In genomic region chr19:11265785-11266236, GRCh38 we compare ENCODE assay signal across 11 cellular contexts. TPM values are rescaled to one million over a fixed set of nuclear protein-coding genes. Genes with fewer than 3 reads are reported as not detected.
A peak's percentile ranks its signal among the peaks of the same experiment; 100 is the strongest.
DNase-seq lines count a peak whose midpoint lies in the region; ATAC-seq and TF ChIP-seq lines count a peak whose summit lies in the region.
"Had no signal": no experiment of that assay in that cellular context is flagged by ENCODE, and none has a peak within 500 bp of the region (broad histone marks: within the 10 kb centered on the region; RNA-seq: fewer than 3 reads in every experiment).

No MANE protein-coding gene starts in this region.

- no peaks in the 10 kb centered on the region for H3K79me2 ChIP-seq in osteoblast (ENCODE audit: insufficient read depth, low read length)

- H3K4me1 ChIP-seq in osteoblast (ENCODE audit: insufficient read depth, low read length) (no peaks in the 10 kb centered on the region), tibial artery (peaks cover 0 to 23% (median 10%) of the 10 kb centered on the region in 4 donors)

- no peak for TF ChIP-seq CTCF in osteoblast (IDR thresholded peaks at IDR 0.05; ENCODE audit: extremely low read depth, low read depth, low read length)
- TF ChIP-seq CTCF in tibial artery (IDR thresholded peaks at IDR 0.05): no peak

- H3K4me3 ChIP-seq in osteoblast (ENCODE audit: insufficient read depth, low read length) (no peak overlapping the region), tibial artery (no peak overlapping the region)

- H3K4me2 ChIP-seq in osteoblast (ENCODE audit: insufficient read depth, low read length): no peak overlapping the region

- H3K27ac ChIP-seq in epithelial cell of prostate (peak overlapping the region; percentile 71), osteoblast (ENCODE audit: low read depth, low read length) (no peak overlapping the region), tibial artery (no peak overlapping the region)

- no peak overlapping the region for H2AFZ ChIP-seq in osteoblast (ENCODE audit: low read length)

- ATAC-seq in HG02981 (IDR thresholded peaks at IDR 0.05; ENCODE audit: unreplicated experiment) (no peak), GM21723 (IDR thresholded peaks at IDR 0.05; ENCODE audit: unreplicated experiment) (no peak)

- H3K9me3 ChIP-seq in osteoblast (ENCODE audit: low read depth, low read length) (no peaks in the 10 kb centered on the region), tibial artery (no peaks in the 10 kb centered on the region)

- H3K27me3 ChIP-seq in osteoblast (ENCODE audit: insufficient read depth, low read length) (no peaks in the 10 kb centered on the region), tibial artery (no peaks in the 10 kb centered on the region)

- DNase-seq in DMS53 treated with DMSO at 0.1 percent for 48 hours (lab: John Stamatoyannopoulos, UW; ENCODE audit: unreplicated experiment): peak; percentile 83
- DNase-seq in NCI-H460 (ENCODE audit: extremely low read depth, low read depth): peak; percentile 38
- peak; percentile 74 for DNase-seq in epithelial cell of prostate (ENCODE audit: low read depth, low spot score)
- DNase-seq in osteoblast (ENCODE audit: insufficient read length, low spot score, missing footprints): peak; percentile 96
- no peak for DNase-seq in SK-N-DZ (ENCODE audit: low spot score)
- DNase-seq in tibial artery: no peak
- DNase-seq: glutamatergic neuron, NCI-H1436 had no signal

- intact Hi-C loops in tibial artery (cut with DNase I; ENCODE audit: low total_unique reads): no loop called here

- no peaks in the 10 kb centered on the region for H3K36me3 ChIP-seq in osteoblast (ENCODE audit: insufficient read depth, low read length)
- H3K36me3 ChIP-seq in tibial artery: no peaks in the 10 kb centered on the region

- no peaks in the 10 kb centered on the region for H4K20me1 ChIP-seq in osteoblast (ENCODE audit: insufficient read depth, low read length)

RNA-seq across cellular contexts. Expression of gene DOCK6, which starts 3.5 kb away (rescaled TPM):
- 13.9 and 15.1 TPM in 2 replicates for total RNA-seq in NCI-H460 (2014; rRNA removed; shearing (Covaris generic))
- polyA plus RNA-seq in NCI-H460 (2014; cell fraction: nucleus; rRNA removed): 19.9 and 26.8 TPM in 2 replicates
- 12.7 and 183 TPM in 2 replicates for total RNA-seq in osteoblast
- polyA plus RNA-seq in SK-N-DZ (2014; cell fraction: cytosol; rRNA removed): 0.43 and 1.2 TPM in 2 replicates
- polyA plus RNA-seq in SK-N-DZ (2014; cell fraction: nucleus; rRNA removed): 1.9 and 3.3 TPM in 2 replicates
- polyA plus RNA-seq: neural cell had no signal

RNA-seq across cellular contexts. Expression of gene ANGPTL8, which starts 26.4 kb away (rescaled TPM):
- total RNA-seq in NCI-H460 (2014; rRNA removed; shearing (Covaris generic)): not detected in 2 replicates
- polyA plus RNA-seq in NCI-H460 (2014; cell fraction: nucleus; rRNA removed): not detected in 2 replicates
- total RNA-seq in osteoblast: not detected in 2 replicates
- not detected in 2 replicates for polyA plus RNA-seq in SK-N-DZ (2014; cell fraction: cytosol; rRNA removed)
- not detected in 2 replicates for polyA plus RNA-seq in SK-N-DZ (2014; cell fraction: nucleus; rRNA removed)
- polyA plus RNA-seq: neural cell had no signal

RNA-seq across cellular contexts. Expression of gene TSPAN16, which starts 30.1 kb away (rescaled TPM):
- total RNA-seq in NCI-H460 (2014; rRNA removed; shearing (Covaris generic)): not detected in 2 replicates
- not detected in 2 replicates for polyA plus RNA-seq in NCI-H460 (2014; cell fraction: nucleus; rRNA removed)
- total RNA-seq in osteoblast: not detected in 2 replicates
- polyA plus RNA-seq in SK-N-DZ (2014; cell fraction: cytosol; rRNA removed): not detected in 2 replicates
- not detected in 2 replicates for polyA plus RNA-seq in SK-N-DZ (2014; cell fraction: nucleus; rRNA removed)
- polyA plus RNA-seq: neural cell had no signal

Comparison
In these comparisons a context has a peak if more than half of its experiments do, and no peak if none do; other contexts are left out.
1. DNase-seq: peak in DMS53 treated with DMSO at 0.1 percent for 48 hours (single experiment), NCI-H460 (single experiment), epithelial cell of prostate (single experiment) and osteoblast (single experiment); none in SK-N-DZ (single experiment) and tibial artery (0 of 2).